ENCODE assay signal across 12 cellular contexts in genomic region chr11:76424379-76424778, GRCh38. TPM values are rescaled to one million over a fixed set of nuclear protein-coding genes. Genes with fewer than 3 reads are reported as not detected.
DNase-seq lines count a peak whose midpoint lies in the region; ATAC-seq and TF ChIP-seq lines count a peak whose summit lies in the region.
"Had no signal": no experiment of that assay in that cellular context is flagged by ENCODE, and none has a peak within 500 bp of the region (broad histone marks: within the 10 kb centered on the region; RNA-seq: fewer than 3 reads in every experiment).

No MANE protein-coding gene starts in this region.

- no peaks in the 10 kb centered on the region for H3K4me1 Mint-ChIP-seq in MCF 10A (ENCODE audit: insufficient read depth, unreplicated experiment)
- peaks cover 12% of the 10 kb centered on the region for H3K4me1 Mint-ChIP-seq in stimulated activated naive CD8-positive, alpha-beta T cell treated with anti-CD3 and anti-CD28 coated beads, Interleukin-15, Interleukin-2, amounts not matched to agents 100 ng/mL and 50 ng/mL, for 24 hours (ENCODE audit: low read depth)

- H3K4me3 ChIP-seq in mammary epithelial cell (replicated peaks in 1 of 3; ENCODE audit: insufficient read depth in 1 of 3, low read depth in 2 of 3, low read length in 3 of 3): no peak overlapping the region
- peak overlapping the region; percentile 48 for H3K4me3 ChIP-seq in KMS-11 (IDR thresholded peaks at IDR 0.05; ENCODE audit: insufficient read depth, low read depth, low read length)
- H3K4me3 ChIP-seq: uterus had no signal

- no peaks in the 10 kb centered on the region for H3K36me3 ChIP-seq in mammary epithelial cell (ENCODE audit: insufficient read depth, low read length)
- no peaks in the 10 kb centered on the region for H3K36me3 ChIP-seq in KMS-11 (ENCODE audit: insufficient read depth)
- H3K36me3 ChIP-seq: uterus had no signal

- POLR2A ChIA-PET in MCF 10A (lab: Yijun Ruan, JAX): interaction anchor here (1.0 kb wide), 1 partner anchor 42 kb away, joined by 4 read pairs; no protein-coding TSS in a partner anchor

- H2AFZ ChIP-seq in mammary epithelial cell (ENCODE audit: low read depth, low read length): no peak overlapping the region
- H2AFZ ChIP-seq in KMS-11 (ENCODE audit: low read depth): peak overlapping the region; percentile 36

- peaks cover 2% of the 10 kb centered on the region for H3K36me3 Mint-ChIP-seq in MCF 10A (ENCODE audit: insufficient read depth, unreplicated experiment)
- no peaks in the 10 kb centered on the region for H3K36me3 Mint-ChIP-seq in stimulated activated naive CD8-positive, alpha-beta T cell treated with anti-CD3 and anti-CD28 coated beads, Interleukin-15, Interleukin-2, amounts not matched to agents 100 ng/mL and 50 ng/mL, for 24 hours (ENCODE audit: low read depth)
- H3K36me3 Mint-ChIP-seq: activated naive CD4-positive, alpha-beta T cell treated with anti-CD3 and anti-CD28 coated beads, Interleukin-2, amount 50 U/mL, for 24 hours had no signal

- no TSS peak for BruUV-seq in mammary epithelial cell (replicated peaks; lab: Mats Ljungman, UMichigan)
- no TSS peak for BruUV-seq in MCF 10A (replicated peaks; lab: Mats Ljungman, UMichigan)

- H3K27ac ChIP-seq in mammary epithelial cell (ENCODE audit: insufficient read depth, low read depth, low read length) (no peak overlapping the region), KMS-11 (peak overlapping the region; percentile 67; the same call in 1 of the 2 replicates)
- H3K27ac ChIP-seq: uterus had no signal

- ATAC-seq in GM21390 (IDR thresholded peaks at IDR 0.05; ENCODE audit: unreplicated experiment): peak; percentile 73
- ATAC-seq in HG03280 (IDR thresholded peaks at IDR 0.05; ENCODE audit: unreplicated experiment): no peak

- peaks cover 3% of the 10 kb centered on the region for H3K27me3 Mint-ChIP-seq in MCF 10A (ENCODE audit: insufficient read depth, unreplicated experiment)
- peaks cover 10% of the 10 kb centered on the region for H3K27me3 Mint-ChIP-seq in stimulated activated naive CD8-positive, alpha-beta T cell treated with anti-CD3 and anti-CD28 coated beads, Interleukin-15, Interleukin-2, amounts not matched to agents 100 ng/mL and 50 ng/mL, for 24 hours

- no peak overlapping the region for H3K4me3 Mint-ChIP-seq in MCF 10A (ENCODE audit: unreplicated experiment)
- H3K4me3 Mint-ChIP-seq in stimulated activated naive CD8-positive, alpha-beta T cell treated with anti-CD3 and anti-CD28 coated beads, Interleukin-15, Interleukin-2, amounts not matched to agents 100 ng/mL and 50 ng/mL, for 24 hours: no peak overlapping the region
- H3K4me3 Mint-ChIP-seq: activated naive CD4-positive, alpha-beta T cell treated with anti-CD3 and anti-CD28 coated beads, Interleukin-2, amount 50 U/mL, for 24 hours had no signal

- dilution Hi-C loops in mammary epithelial cell (cut with HindIII; ENCODE audit: low sequenced_read_pairs): no loop called here

- H3K9me3 Mint-ChIP-seq in MCF 10A (ENCODE audit: unreplicated experiment): no peaks in the 10 kb centered on the region
- H3K9me3 Mint-ChIP-seq in stimulated activated naive CD8-positive, alpha-beta T cell treated with anti-CD3 and anti-CD28 coated beads, Interleukin-15, Interleukin-2, amounts not matched to agents 100 ng/mL and 50 ng/mL, for 24 hours: no peaks in the 10 kb centered on the region
- H3K9me3 Mint-ChIP-seq: activated naive CD4-positive, alpha-beta T cell treated with anti-CD3 and anti-CD28 coated beads, Interleukin-2, amount 50 U/mL, for 24 hours had no signal

- H3K9me3 ChIP-seq in mammary epithelial cell (replicated peaks; ENCODE audit: insufficient read depth, low read length): no peaks in the 10 kb centered on the region
- H3K9me3 ChIP-seq: uterus had no signal

- 83% methylated on average over 2 of the region's 3 CpGs for WGBS in mammary epithelial cell (ENCODE audit: low coverage, missing lambda C conversion rate)

- H4K20me1 ChIP-seq in mammary epithelial cell (ENCODE audit: insufficient read depth, low read length) (no peaks in the 10 kb centered on the region), KMS-11 (ENCODE audit: insufficient read depth) (no peaks in the 10 kb centered on the region)

- intact Hi-C loops in mammary epithelial cell (cut with micrococcal nuclease): no loop called here
- intact Hi-C loops in MCF 10A (cut with micrococcal nuclease): no loop called here

- CTCF ChIA-PET in mammary epithelial cell (lab: Charles Lee; ENCODE audit: low non-redundant PET) (no interaction called here), MCF 10A (lab: Yijun Ruan, JAX) (no interaction called here)

- H3K9ac ChIP-seq in mammary epithelial cell (ENCODE audit: insufficient read depth, low read length) (no peak overlapping the region), KMS-11 (peak overlapping the region; percentile 22; the same call in 1 of the 2 replicates)

- H3K4me2 ChIP-seq in mammary epithelial cell (ENCODE audit: insufficient read depth, low read depth, low read length) (no peak overlapping the region), KMS-11 (peak overlapping the region; percentile 90)

- TF ChIP-seq CTCF in mammary epithelial cell (conservative IDR thresholded peaks at IDR 0.05 in 1 of 2, IDR thresholded peaks at IDR 0.05 in 1 of 2; ENCODE audit: extremely low read depth in 1 of 2, insufficient read depth in 1 of 2, low read depth in 1 of 2, low read length in 2 of 2) (no peak), MCF 10A (IDR thresholded peaks at IDR 0.05; ENCODE audit: unreplicated experiment) (no peak), KMS-11 (conservative IDR thresholded peaks at IDR 0.05; ENCODE audit: low read depth, low read length) (no peak)

- H3K79me2 ChIP-seq in mammary epithelial cell (ENCODE audit: insufficient read depth, low read length) (no peaks in the 10 kb centered on the region), KMS-11 (ENCODE audit: insufficient read depth, low read depth) (no peaks in the 10 kb centered on the region)

- H3K27me3 ChIP-seq in mammary epithelial cell (ENCODE audit: insufficient read depth, low read length): no peaks in the 10 kb centered on the region
- H3K27me3 ChIP-seq in KMS-11 (ENCODE audit: insufficient read depth, low read depth): no peaks in the 10 kb centered on the region
- H3K27me3 ChIP-seq: uterus had no signal

- in situ Hi-C loops in mammary epithelial cell (cut with MboI; ENCODE audit: low sequenced_read_pairs in 2 of 2): no loop called here

- peak; percentile 2 for DNase-seq in mammary epithelial cell
- DNase-seq in MCF 10A (ENCODE audit: unreplicated experiment): no peak
- DNase-seq in NCI-H1694 treated with DMSO at 0.1 percent for 48 hours (lab: John Stamatoyannopoulos, UW): no peak
- DNase-seq in activated gamma-delta T cell treated with Interleukin-2 at 50 U/mL for 16 hours: no peak
- DNase-seq: caudate nucleus, OCI-M1, uterus had no signal

- H3K4me1 ChIP-seq in mammary epithelial cell (ENCODE audit: insufficient read depth, low read length) (no peaks in the 10 kb centered on the region), KMS-11 (ENCODE audit: low read depth, poor library complexity, severe bottlenecking) (peaks cover 36% of the 10 kb centered on the region)
- H3K4me1 ChIP-seq: uterus had no signal

- no peak overlapping the region for H3K27ac Mint-ChIP-seq in MCF 10A (ENCODE audit: low read depth, unreplicated experiment)
- peak overlapping the region; percentile 7 for H3K27ac Mint-ChIP-seq in stimulated activated naive CD8-positive, alpha-beta T cell treated with anti-CD3 and anti-CD28 coated beads, Interleukin-15, Interleukin-2, amounts not matched to agents 100 ng/mL and 50 ng/mL, for 24 hours
- H3K27ac Mint-ChIP-seq: activated naive CD4-positive, alpha-beta T cell treated with anti-CD3 and anti-CD28 coated beads, Interleukin-2, amount 50 U/mL, for 24 hours had no signal

RNA-seq across cellular contexts. Expression of gene EMSY, which starts 20.4 kb away (rescaled TPM):
- total RNA-seq in mammary epithelial cell (10 to 100 TPM; 16.1 to 19.8 TPM), MCF 10A (2022) (19.7 and 25.3 TPM in 2 replicates)
- polyA plus RNA-seq in mammary epithelial cell: 12.2 TPM
- polyA minus RNA-seq in mammary epithelial cell: 31.3 TPM

RNA-seq across cellular contexts. Expression of gene GVQW3, which starts 43.3 kb away (rescaled TPM):
- total RNA-seq in mammary epithelial cell (1 to 10 TPM in 1 of 2 donors, under 1 TPM in 1; 0.75 to 1.3 TPM), MCF 10A (2022) (1.5 and 1.6 TPM in 2 replicates)
- 0.49 TPM for polyA plus RNA-seq in mammary epithelial cell
- polyA minus RNA-seq in mammary epithelial cell: not detected

RNA-seq across cellular contexts. Expression of gene THAP12, which starts 43.4 kb away (rescaled TPM):
- total RNA-seq in mammary epithelial cell (10 to 100 TPM; 36.0 to 37.7 TPM), MCF 10A (2022) (49.3 and 52.5 TPM in 2 replicates)
- 21.0 TPM for polyA plus RNA-seq in mammary epithelial cell
- polyA minus RNA-seq in mammary epithelial cell: 19.9 TPM
